In the genomic region with DNA sequence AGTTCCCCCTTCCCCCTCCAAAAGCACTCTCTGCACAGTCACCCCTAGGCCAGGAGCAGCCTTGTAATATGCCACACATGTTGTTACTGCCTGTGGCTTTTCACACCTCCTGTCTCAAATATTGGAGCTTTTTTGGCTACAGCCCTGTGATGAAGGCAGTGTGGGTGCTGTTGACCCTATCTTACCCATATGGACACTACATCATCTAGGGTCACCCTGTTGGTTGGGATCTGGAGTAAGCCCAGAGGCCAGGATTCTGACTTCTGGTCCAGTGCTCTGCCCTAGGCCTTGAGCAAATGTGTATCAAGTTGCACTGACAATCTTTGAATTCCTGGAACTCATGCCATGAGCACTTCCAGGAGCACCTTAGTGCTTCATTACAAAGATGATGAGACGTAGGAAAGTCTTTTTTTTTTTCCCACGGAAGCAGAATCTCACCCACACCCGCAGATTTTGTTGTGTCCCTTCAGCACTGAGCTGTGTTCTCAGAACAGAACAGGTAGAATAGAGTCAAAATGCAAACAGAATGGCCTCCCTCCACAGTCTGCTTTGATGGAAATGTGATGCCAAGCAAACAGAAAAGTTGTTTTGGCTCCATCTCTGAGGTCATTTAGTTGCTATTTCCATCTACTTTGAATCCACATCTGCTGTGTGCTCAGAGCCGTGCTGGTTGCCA, we compare ENCODE assay signal across 11 cellular contexts. TPM values are rescaled to one million over a fixed set of nuclear protein-coding genes. Genes with fewer than 3 reads are reported as not detected.
DNase-seq lines count a peak whose midpoint lies in the region; ATAC-seq and TF ChIP-seq lines count a peak whose summit lies in the region.
"Had no signal": no experiment of that assay in that cellular context is flagged by ENCODE, and none has a peak within 500 bp of the region (broad histone marks: within the 10 kb centered on the region; RNA-seq: fewer than 3 reads in every experiment).

No MANE protein-coding gene starts in this region.

- peak overlapping the region; percentile 57 for H3K4me3 Mint-ChIP-seq in activated T-helper 17 cell treated with anti-CD3 and anti-CD28 coated beads, Interleukin-2, amount 50 U/mL, for 72 hours
- H3K4me3 Mint-ChIP-seq in naive B cell: peak overlapping the region in 7 of 8 donors; percentile 26 to 89 (median 65)

- 27 to 30% methylated on average over 4 of the region's 4 CpGs for WGBS in GM23248 (ENCODE audit: low coverage in 1 of 2, low lambda C conversion rate in 2 of 2, missing lambda C conversion rate in 2 of 2), 2 experiments

- in situ Hi-C loops in GM23248 (cut with MboI): no loop called here

- peaks cover 13% of the 10 kb centered on the region; the same call in 1 of the 2 replicates for H3K36me3 ChIP-seq in GM23248 (ENCODE audit: low read depth)
- H3K36me3 ChIP-seq: neutrophil had no signal

- no peaks in the 10 kb centered on the region for H3K9me3 Mint-ChIP-seq in activated T-helper 17 cell treated with anti-CD3 and anti-CD28 coated beads, Interleukin-2, amount 50 U/mL, for 72 hours
- peaks cover 0 to 8% (median 2%) of the 10 kb centered on the region in 7 donors for H3K9me3 Mint-ChIP-seq in naive B cell

- H3K9me2 ChIP-seq in GM23248 (ENCODE audit: insufficient read depth): no peaks in the 10 kb centered on the region

- peak overlapping the region; percentile 95 for H3K27ac Mint-ChIP-seq in activated T-helper 17 cell treated with anti-CD3 and anti-CD28 coated beads, Interleukin-2, amount 50 U/mL, for 72 hours
- peak overlapping the region in 5 of 6 donors; percentile 89 to 99 (median 96) for H3K27ac Mint-ChIP-seq in naive B cell

- H3K9me3 ChIP-seq in GM23248 (ENCODE audit: low read depth): no peaks in the 10 kb centered on the region
- H3K9me3 ChIP-seq: neutrophil had no signal

- no peak for TF ChIP-seq CTCF in AG10803 (conservative IDR thresholded peaks at IDR 0.05; ENCODE audit: low read length)

- no peak overlapping the region for H2AFZ ChIP-seq in GM23248

- H3K27me3 Mint-ChIP-seq in activated T-helper 17 cell treated with anti-CD3 and anti-CD28 coated beads, Interleukin-2, amount 50 U/mL, for 72 hours: no peaks in the 10 kb centered on the region
- H3K27me3 Mint-ChIP-seq in naive B cell: no peaks in the 10 kb centered on the region

- H3K4me1 Mint-ChIP-seq in activated T-helper 17 cell treated with anti-CD3 and anti-CD28 coated beads, Interleukin-2, amount 50 U/mL, for 72 hours: peaks cover 73% of the 10 kb centered on the region
- peaks cover 69 to 70% (median 69%) of the 10 kb centered on the region in 3 donors for H3K4me1 Mint-ChIP-seq in naive B cell

- no peaks in the 10 kb centered on the region for H4K20me1 ChIP-seq in GM23248 (ENCODE audit: insufficient read depth)

- peak overlapping the region; percentile 29 for H3K27ac ChIP-seq in GM23248
- H3K27ac ChIP-seq: neutrophil had no signal

- H3K4me1 ChIP-seq in GM23248 (ENCODE audit: insufficient read depth): peaks cover 53% of the 10 kb centered on the region

- ATAC-seq in activated T-helper 17 cell treated with anti-CD3 and anti-CD28 coated beads, Interleukin-2, amount 50 U/mL, for 72 hours (replicated peaks): peak; percentile 77
- ATAC-seq in naive B cell (ENCODE audit: low read depth in 2 of 2) (no peak), HG03175 (IDR thresholded peaks at IDR 0.05; ENCODE audit: unreplicated experiment) (no peak), GM21528 (IDR thresholded peaks at IDR 0.05; ENCODE audit: low FRiP score, unreplicated experiment) (no peak)

- peaks cover 52% of the 10 kb centered on the region for H3K36me3 Mint-ChIP-seq in activated T-helper 17 cell treated with anti-CD3 and anti-CD28 coated beads, Interleukin-2, amount 50 U/mL, for 72 hours (ENCODE audit: low read depth)
- peaks cover 4 to 8% of the 10 kb centered on the region in 2 donors for H3K36me3 Mint-ChIP-seq in naive B cell

- H3K4me3 ChIP-seq in AG10803 (ENCODE audit: low read length): no peak overlapping the region
- H3K4me3 ChIP-seq in GM23248: no peak overlapping the region

- H3F3A ChIP-seq in GM23248 (ENCODE audit: insufficient read depth): peaks cover 56% of the 10 kb centered on the region

- peaks cover 97% of the 10 kb centered on the region for H3K79me2 ChIP-seq in GM23248 (ENCODE audit: insufficient read depth)

- DNase-seq in AG10803 (ENCODE audit: low read depth) (peak; percentile 67), GM23248 (peak; percentile 46), naive B cell (no peak), NCI-H1105 treated with DMSO at 0.1 percent for 48 hours (lab: John Stamatoyannopoulos, UW) (no peak), retina (no peak)
- DNase-seq: caudate nucleus, DMS79 treated with DMSO at 0.1 percent for 48 hours had no signal

- no peaks in the 10 kb centered on the region for H3K27me3 ChIP-seq in GM23248 (replicated peaks; ENCODE audit: insufficient read depth)
- H3K27me3 ChIP-seq: neutrophil had no signal

- H3K9ac ChIP-seq in GM23248: peak overlapping the region; percentile 13; the same call in 1 of the 2 replicates

- peak overlapping the region; percentile 0 for H3K4me2 ChIP-seq in GM23248 (ENCODE audit: unreplicated experiment)

RNA-seq across cellular contexts. Expression of gene SMAD3, which starts 49.6 kb away (rescaled TPM):
- 34.0 and 50.1 TPM in 2 replicates for total RNA-seq in GM23248 (2014; rRNA removed; shearing (Covaris generic))
- polyA plus RNA-seq in GM23248 (2016; fragmentation: Nextera tagmentation; extraction: Ambion mirVana) (30.8 and 30.9 TPM in 2 replicates), naive B cell (ENCODE audit: low read depth in 6 of 6) (10 to 100 TPM; 34.7 to 68.7 (median 38.0) TPM)
- 10 to 100 TPM; 57.0 to 94.9 TPM for total RNA-seq in activated T-helper 17 cell treated with anti-CD3 and anti-CD28 coated beads, Interleukin-2, amount 50 U/mL, for 72 hours

Comparison
In these comparisons a context has a peak if more than half of its experiments do, and no peak if none do; other contexts are left out.
1. DNase-seq: peak in AG10803 (single experiment) and GM23248 (single experiment); none in naive B cell (single experiment), NCI-H1105 treated with DMSO at 0.1 percent for 48 hours (single experiment) and retina (single experiment).